ENCODE assay signal across 7 cellular contexts in the genomic region with DNA sequence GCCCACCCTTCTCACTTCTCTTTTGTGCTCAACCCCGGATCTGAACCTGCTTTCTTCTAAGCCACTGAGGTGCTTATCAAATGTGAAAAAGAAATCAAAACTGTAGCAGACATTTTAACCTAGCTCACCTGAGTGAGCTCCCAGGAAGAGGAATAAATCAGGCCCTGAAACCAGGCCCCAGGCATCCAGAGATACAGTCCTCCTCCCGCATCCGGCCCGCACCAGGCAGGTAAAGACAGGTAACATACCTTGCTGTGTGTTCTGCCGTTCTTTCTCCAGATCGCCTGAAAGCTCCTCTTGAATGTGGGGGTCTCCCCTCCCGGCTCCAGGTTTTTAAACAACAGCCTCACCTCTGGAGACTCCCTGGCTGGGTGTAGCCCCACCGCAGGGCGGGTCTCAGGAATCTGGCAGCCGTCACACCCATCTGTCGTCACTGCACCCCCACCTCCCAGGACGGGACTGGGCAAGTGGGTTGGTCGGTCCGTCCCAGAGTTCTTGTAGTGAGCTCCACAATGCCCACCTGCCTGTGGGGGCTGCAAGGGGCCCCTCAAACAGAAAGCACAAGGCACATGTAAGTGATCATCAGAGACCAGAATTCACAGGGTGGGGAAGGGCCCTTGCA. TPM values are rescaled to one million over a fixed set of nuclear protein-coding genes. Genes with fewer than 3 reads are reported as not detected.
A peak's percentile ranks its signal among the peaks of the same experiment; 100 is the strongest.
DNase-seq lines count a peak whose midpoint lies in the region; ATAC-seq and TF ChIP-seq lines count a peak whose summit lies in the region.

A gene (minus strand): TSS at position 305 of the 622 bp plus-strand sequence. CDS start 1,481 bp downstream, outside the sequence.

- H3K9me2 ChIP-seq in Karpas-422 (replicated peaks; ENCODE audit: insufficient read depth, low read length): no peaks in the 10 kb centered on the region

- H3K9me3 ChIP-seq in testis (no peaks in the 10 kb centered on the region), Karpas-422 (ENCODE audit: low read length) (no peaks in the 10 kb centered on the region)

- no peak within 1 kb of the TSS for H2AFZ ChIP-seq in Karpas-422 (ENCODE audit: low read length)

- intact Hi-C loops in testis (cut with DNase I; ENCODE audit: low total_unique reads): no loop called here

- DNase-seq in DMS53 treated with DMSO at 0.1 percent for 48 hours (lab: John Stamatoyannopoulos, UW; ENCODE audit: unreplicated experiment): peak; percentile 43
- DNase-seq in RKO (ENCODE audit: low spot score): peak; percentile 86
- DNase-seq in fibroblast of the aortic adventitia (ENCODE audit: low read depth): no peak
- no peak for DNase-seq in renal cortical epithelial cell (ENCODE audit: low read depth)
- no peak for DNase-seq in testis
- DNase-seq in Karpas-422: no peak

- no peak within 1 kb of the TSS for H3K9ac ChIP-seq in Karpas-422 (ENCODE audit: low read length)

- no peaks in the 10 kb centered on the region for H3K36me3 ChIP-seq in testis (ENCODE audit: low read depth, missing control alignments)
- H3K36me3 ChIP-seq in Karpas-422 (ENCODE audit: insufficient read depth, low read length): no peaks in the 10 kb centered on the region

- TF ChIP-seq POLR2A in testis (IDR thresholded peaks at IDR 0.05): no peak

- H3K79me2 ChIP-seq in Karpas-422 (ENCODE audit: low read length): no peaks in the 10 kb centered on the region

- H4K20me1 ChIP-seq in Karpas-422 (ENCODE audit: insufficient read depth, low read depth, low read length): no peaks in the 10 kb centered on the region

- no peak within 1 kb of the TSS for H3K27ac ChIP-seq in testis
- no peak within 1 kb of the TSS for H3K27ac ChIP-seq in Karpas-422 (ENCODE audit: low read length)

- H3K27me3 ChIP-seq in testis (no peaks in the 10 kb centered on the region), Karpas-422 (ENCODE audit: low read length) (no peaks in the 10 kb centered on the region)

- no peak within 1 kb of the TSS for H3K4me2 ChIP-seq in Karpas-422 (ENCODE audit: low read depth, low read length, poor library complexity, severe bottlenecking)

- ATAC-seq in HG03280 (IDR thresholded peaks at IDR 0.05; ENCODE audit: unreplicated experiment): no peak

- no peak within 1 kb of the TSS for H3K4me3 ChIP-seq in fibroblast of the aortic adventitia (ENCODE audit: low read depth, low read length)
- H3K4me3 ChIP-seq in testis: no peak within 1 kb of the TSS
- H3K4me3 ChIP-seq in Karpas-422 (ENCODE audit: low read length): no peak within 1 kb of the TSS

- 88% methylated on average over 11 to 14 of the region's 14 CpGs for WGBS in testis, 2 donors

- H3K4me1 ChIP-seq in testis (peaks cover 22% of the 10 kb centered on the region), Karpas-422 (ENCODE audit: low read length) (no peaks in the 10 kb centered on the region)

- TF ChIP-seq CTCF in fibroblast of the aortic adventitia (IDR thresholded peaks at IDR 0.05; ENCODE audit: insufficient read depth, low read length) (no peak), testis (IDR thresholded peaks at IDR 0.05) (no peak)

RNA-seq across cellular contexts. Expression of the gene that starts here (rescaled TPM):
- total RNA-seq in fibroblast of the aortic adventitia (ENCODE audit: low replicate concordance): 5.9 and 10.3 TPM in 2 replicates
- 108 and 433 TPM in 2 replicates for total RNA-seq in renal cortical epithelial cell
- 1 to 10 TPM; 1.6 to 2.0 TPM for total RNA-seq in testis
- polyA plus RNA-seq in testis (ENCODE audit: insufficient read depth, low read depth, low replicate concordance): 1.7 TPM
- 0.04 and 1.3 TPM in 2 replicates for total RNA-seq in Karpas-422 (2014; rRNA removed; shearing (Covaris generic); ENCODE audit: low replicate concordance)

Comparison
In these comparisons a context has a peak if more than half of its experiments do, and no peak if none do; other contexts are left out.
1. DNase-seq: peak in DMS53 treated with DMSO at 0.1 percent for 48 hours (single experiment) and RKO (single experiment); none in fibroblast of the aortic adventitia (single experiment), renal cortical epithelial cell (single experiment), testis (single experiment) and Karpas-422 (single experiment).